Comparison of ENCODE assay signal across 30 cellular contexts in the genomic region with DNA sequence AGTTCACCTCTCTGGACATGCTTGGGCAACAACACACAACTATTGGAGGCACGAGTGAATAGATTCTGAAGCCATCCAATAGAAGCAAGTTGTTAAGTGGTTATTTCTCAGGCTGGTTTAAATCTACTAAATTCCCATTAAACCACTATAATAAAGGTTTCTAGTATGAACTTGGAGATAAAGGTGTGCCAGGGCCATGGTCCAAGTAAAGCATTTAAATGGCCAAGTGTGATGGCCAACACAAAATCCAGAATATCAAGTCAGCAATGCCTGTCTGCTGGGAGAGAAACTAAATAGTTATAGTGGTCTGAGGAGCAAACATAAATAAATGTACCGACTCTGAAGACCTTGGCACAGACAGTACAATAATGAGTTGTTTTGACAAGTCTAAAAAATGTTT.
"Had no signal": no experiment of that assay in that cellular context is flagged by ENCODE, and none has a peak within 500 bp of the region (broad histone marks: within the 10 kb centered on the region; RNA-seq: fewer than 3 reads in every experiment).

No MANE protein-coding gene starts in this region.

- H3K9ac ChIP-seq: SK-N-SH had no signal

- H3K4me3 Mint-ChIP-seq: activated CD4-positive, alpha-beta memory T cell treated with anti-CD3 and anti-CD28 coated beads for 36 hours; activated CD4-positive, alpha-beta T cell treated with anti-CD3 and anti-CD28 coated beads, Interleukin-2, amount 10 ng/mL, durations not matched to agents 7 days and 5 days; activated naive CD4-positive, alpha-beta T cell treated with anti-CD3 and anti-CD28 coated beads, Interleukin-2, amount 10 ng/mL, durations not matched to agents 7 days and 5 days; activated naive CD8-positive, alpha-beta T cell; activated naive CD8-positive, alpha-beta T cell treated with anti-CD3 and anti-CD28 coated beads, Interleukin-2, amount 50 U/mL, for 24 hours; central memory CD8-positive, alpha-beta T cell; T-helper 1 cell treated with Interleukin-12 subunit alpha and Interleukin-12 subunit beta and Interleukin-4 antibody, amounts not matched to agents 30 μg/mL and 1 μg/mL, for 36 hours; T-helper 2 cell treated with Interferon-gamma antibody and Interleukin-4, amounts not matched to agents 5 μg/mL and 100 μg/mL, for 36 hours had no signal

- H3K4me1 Mint-ChIP-seq: central memory CD8-positive, alpha-beta T cell had no signal

- H3K36me3 ChIP-seq: cardiac muscle cell, Peyer's patch, SJSA1 had no signal

- H3K27ac Mint-ChIP-seq: activated CD4-positive, alpha-beta memory T cell treated with anti-CD3 and anti-CD28 coated beads for 36 hours; activated CD4-positive, alpha-beta T cell treated with anti-CD3 and anti-CD28 coated beads, Interleukin-2, amount 10 ng/mL, durations not matched to agents 7 days and 5 days; activated naive CD4-positive, alpha-beta T cell treated with anti-CD3 and anti-CD28 coated beads, Interleukin-2, amount 10 ng/mL, durations not matched to agents 7 days and 5 days; activated naive CD8-positive, alpha-beta T cell; activated naive CD8-positive, alpha-beta T cell treated with anti-CD3 and anti-CD28 coated beads, Interleukin-2, amount 50 U/mL, for 24 hours; T-helper 1 cell treated with Interleukin-12 subunit alpha and Interleukin-12 subunit beta and Interleukin-4 antibody, amounts not matched to agents 30 μg/mL and 1 μg/mL, for 36 hours; T-helper 2 cell treated with Interferon-gamma antibody and Interleukin-4, amounts not matched to agents 5 μg/mL and 100 μg/mL, for 36 hours had no signal

- H3K9me3 Mint-ChIP-seq: activated CD4-positive, alpha-beta memory T cell treated with anti-CD3 and anti-CD28 coated beads for 36 hours; activated CD4-positive, alpha-beta T cell treated with anti-CD3 and anti-CD28 coated beads, Interleukin-2, amount 10 ng/mL, durations not matched to agents 7 days and 5 days; activated naive CD4-positive, alpha-beta T cell treated with anti-CD3 and anti-CD28 coated beads, Interleukin-2, amount 10 ng/mL, durations not matched to agents 7 days and 5 days; activated naive CD8-positive, alpha-beta T cell treated with anti-CD3 and anti-CD28 coated beads, Interleukin-2, amount 50 U/mL, for 24 hours; central memory CD8-positive, alpha-beta T cell; T-helper 1 cell treated with Interleukin-12 subunit alpha and Interleukin-12 subunit beta and Interleukin-4 antibody, amounts not matched to agents 30 μg/mL and 1 μg/mL, for 36 hours; T-helper 2 cell treated with Interferon-gamma antibody and Interleukin-4, amounts not matched to agents 5 μg/mL and 100 μg/mL, for 36 hours had no signal

- H3K36me3 Mint-ChIP-seq: activated CD4-positive, alpha-beta memory T cell treated with anti-CD3 and anti-CD28 coated beads for 36 hours; activated naive CD4-positive, alpha-beta T cell treated with anti-CD3 and anti-CD28 coated beads, Interleukin-2, amount 10 ng/mL, durations not matched to agents 7 days and 5 days; activated naive CD8-positive, alpha-beta T cell had no signal

- ATAC-seq: activated naive CD8-positive, alpha-beta T cell treated with anti-CD3 and anti-CD28 coated beads, Interleukin-2, amount 50 U/mL, for 24 hours had no signal

- H3K4me2 ChIP-seq: SK-N-SH had no signal

- H3K4me3 ChIP-seq: cardiac muscle cell, Peyer's patch, SJSA1 had no signal

- H3K27ac ChIP-seq: cardiac muscle cell, Peyer's patch, SJSA1 had no signal

- H3K27me3 ChIP-seq: cardiac muscle cell, Peyer's patch, SJSA1 had no signal

- H3K9me3 ChIP-seq: Peyer's patch, SJSA1, SK-N-SH had no signal

- H3K27me3 Mint-ChIP-seq: activated CD4-positive, alpha-beta T cell treated with anti-CD3 and anti-CD28 coated beads, Interleukin-2, amount 10 ng/mL, durations not matched to agents 7 days and 5 days had no signal

- DNase-seq: activated CD4-positive, alpha-beta memory T cell treated with anti-CD3 and anti-CD28 coated beads for 36 hours; activated CD4-positive, alpha-beta T cell treated with anti-CD3 and anti-CD28 coated beads, Interleukin-2, amount 10 ng/mL, durations not matched to agents 7 days and 5 days; activated CD8-positive, alpha-beta memory T cell treated with anti-CD3 and anti-CD28 coated beads, Interleukin-2, amount 50 U/mL, for 48 hours; activated effector memory CD4-positive, alpha-beta T cell treated with Interleukin-2 at 50 U/mL for 16 hours; activated naive CD4-positive, alpha-beta T cell treated with anti-CD3 and anti-CD28 coated beads, Interleukin-2, amount 10 ng/mL, durations not matched to agents 7 days and 5 days; activated naive CD8-positive, alpha-beta T cell treated with anti-CD3 and anti-CD28 coated beads, Interleukin-2, amount 50 U/mL, for 24 hours; activated T-cell treated with anti-CD3 and anti-CD28 coated beads, Interleukin-2, amount 50 U/mL, for 48 hours; anterior cingulate cortex; Kasumi-1; KBM-7; NCI-H1092 treated with DMSO at 0.1 percent for 48 hours; NCI-H1417; NCI-H146; NCI-H187; NCI-H2029 treated with DMSO at 0.1 percent for 48 hours; NCI-H2107; NCI-H2171; NCI-H524; NCI-H69; NCI-H82; Peyer's patch; RPMI8226; SHP77 treated with DMSO at 0.1 percent for 48 hours; SK-N-SH had no signal
